In genomic region chr16:67702130-67702529, GRCh38 we compare ENCODE assay signal across 29 cellular contexts.
"Had no signal": no experiment of that assay in that cellular context is flagged by ENCODE, and none has a peak within 500 bp of the region (broad histone marks: within the 10 kb centered on the region; RNA-seq: fewer than 3 reads in every experiment).

No MANE protein-coding gene starts in this region.

- H3K4me1 ChIP-seq: colonic mucosa, gastroesophageal sphincter had no signal

- ATAC-seq: activated CD4-positive, alpha-beta T cell treated with anti-CD3 and anti-CD28 coated beads for 36 hours; activated CD8-positive, alpha-beta memory T cell treated with anti-CD3 and anti-CD28 coated beads, Interleukin-2, amount 10 ng/mL, durations not matched to agents 7 days and 5 days; activated naive CD8-positive, alpha-beta T cell treated with anti-CD3 and anti-CD28 coated beads, Interleukin-2, amount 50 U/mL, for 24 hours; body of pancreas; esophagus mucosa; foreskin keratinocyte; gastroesophageal sphincter had no signal

- H3K27ac ChIP-seq: body of pancreas, colonic mucosa, foreskin keratinocyte, gastroesophageal sphincter had no signal

- H3K36me3 ChIP-seq: adrenal gland, colonic mucosa had no signal

- DNase-seq: activated CD4-positive, alpha-beta memory T cell treated with anti-CD3 and anti-CD28 coated beads, Interleukin-2, amount 10 ng/mL, durations not matched to agents 7 days and 5 days; activated CD4-positive, alpha-beta T cell treated with anti-CD3 and anti-CD28 coated beads for 36 hours; activated CD4-positive, alpha-beta T cell treated with anti-CD3 and anti-CD28 coated beads, Interleukin-2, amount 10 ng/mL, durations not matched to agents 24 days and 14 days; activated CD4-positive, alpha-beta T cell treated with anti-CD3 and anti-CD28 coated beads, Interleukin-2, amount 50 U/mL, for 4 hours; activated CD4-positive, CD25-positive, alpha-beta regulatory T cell; activated CD4-positive, CD25-positive, alpha-beta regulatory T cell treated with anti-CD3 and anti-CD28 coated beads, Interleukin-2, amount 50 U/mL, for 72 hours; activated CD8-positive, alpha-beta memory T cell treated with anti-CD3 and anti-CD28 coated beads, Interleukin-2, amount 10 ng/mL, durations not matched to agents 7 days and 5 days; activated CD8-positive, alpha-beta memory T cell treated with anti-CD3 and anti-CD28 coated beads, Interleukin-2, amount 50 U/mL, for 4 hours; activated effector memory CD4-positive, alpha-beta T cell treated with anti-CD3 and anti-CD28 coated beads, Interleukin-2, amount 50 U/mL, for 16 hours; activated naive CD4-positive, alpha-beta T cell treated with anti-CD3 and anti-CD28 coated beads for 36 hours; activated naive CD8-positive, alpha-beta T cell treated with anti-CD3 and anti-CD28 coated beads for 36 hours; activated naive CD8-positive, alpha-beta T cell treated with anti-CD3 and anti-CD28 coated beads, Interleukin-2, amount 50 U/mL, for 24 hours; activated T-cell treated with anti-CD3 and anti-CD28 coated beads, Interleukin-2, amount 50 U/mL, for 1 hour; activated T-cell treated with anti-CD3 and anti-CD28 coated beads, Interleukin-2, amount 50 U/mL, for 48 hours; adrenal gland; amygdala; aorta; body of pancreas; caudate nucleus; colonic mucosa; effector CD8-positive, alpha-beta T cell; foreskin keratinocyte; head of caudate nucleus; T-helper 2 cell had no signal

- H3K9me3 ChIP-seq: adrenal gland, body of pancreas, colonic mucosa had no signal

- H3K27ac Mint-ChIP-seq: activated CD4-positive, alpha-beta memory T cell treated with anti-CD3 and anti-CD28 coated beads, Interleukin-2, amount 10 ng/mL, durations not matched to agents 7 days and 5 days; activated CD4-positive, alpha-beta T cell treated with anti-CD3 and anti-CD28 coated beads for 36 hours; activated CD4-positive, alpha-beta T cell treated with anti-CD3 and anti-CD28 coated beads, Interleukin-2, amount 10 ng/mL, durations not matched to agents 24 days and 14 days; activated CD8-positive, alpha-beta memory T cell treated with anti-CD3 and anti-CD28 coated beads, Interleukin-2, amount 10 ng/mL, durations not matched to agents 7 days and 5 days; activated naive CD4-positive, alpha-beta T cell treated with anti-CD3 and anti-CD28 coated beads for 36 hours; activated naive CD4-positive, alpha-beta T cell treated with anti-CD3 and anti-CD28 coated beads, Interleukin-2, amount 50 U/mL, for 24 hours; activated naive CD8-positive, alpha-beta T cell treated with anti-CD3 and anti-CD28 coated beads for 36 hours; activated naive CD8-positive, alpha-beta T cell treated with anti-CD3 and anti-CD28 coated beads, Interleukin-2, amount 50 U/mL, for 24 hours; activated T-helper 1 cell treated with anti-CD3 and anti-CD28 coated beads, Interleukin-12 subunit alpha, Interleukin-12 subunit beta, Interleukin-2, Interleukin-4 antibody, amounts not matched to agents 30 ng/mL and 10 ng/mL and 1 ng/mL, durations not matched to agents 14 hours and 24 hours and 36 hours; activated T-helper 2 cell treated with anti-CD3 and anti-CD28 coated beads, Interferon-gamma antibody, Interleukin-2, Interleukin-4, amounts not matched to agents 10 μg/mL and 5 μg/mL and 100 μg/mL, durations not matched to agents 14 hours and 24 hours and 36 hours had no signal

- H3K4me3 Mint-ChIP-seq: activated CD4-positive, alpha-beta memory T cell treated with anti-CD3 and anti-CD28 coated beads, Interleukin-2, amount 10 ng/mL, durations not matched to agents 7 days and 5 days; activated CD4-positive, alpha-beta T cell treated with anti-CD3 and anti-CD28 coated beads for 36 hours; activated CD4-positive, alpha-beta T cell treated with anti-CD3 and anti-CD28 coated beads, Interleukin-2, amount 10 ng/mL, durations not matched to agents 24 days and 14 days; activated CD8-positive, alpha-beta memory T cell treated with anti-CD3 and anti-CD28 coated beads, Interleukin-2, amount 10 ng/mL, durations not matched to agents 7 days and 5 days; activated naive CD4-positive, alpha-beta T cell treated with anti-CD3 and anti-CD28 coated beads for 36 hours; activated naive CD4-positive, alpha-beta T cell treated with anti-CD3 and anti-CD28 coated beads, Interleukin-2, amount 50 U/mL, for 24 hours; activated naive CD8-positive, alpha-beta T cell treated with anti-CD3 and anti-CD28 coated beads for 36 hours; activated naive CD8-positive, alpha-beta T cell treated with anti-CD3 and anti-CD28 coated beads, Interleukin-2, amount 50 U/mL, for 24 hours; activated T-helper 1 cell treated with anti-CD3 and anti-CD28 coated beads, Interleukin-12 subunit alpha, Interleukin-12 subunit beta, Interleukin-2, Interleukin-4 antibody, amounts not matched to agents 30 ng/mL and 10 ng/mL and 1 ng/mL, durations not matched to agents 14 hours and 24 hours and 36 hours had no signal

- H3K27me3 Mint-ChIP-seq: activated CD4-positive, alpha-beta memory T cell treated with anti-CD3 and anti-CD28 coated beads, Interleukin-2, amount 10 ng/mL, durations not matched to agents 7 days and 5 days; activated CD4-positive, alpha-beta T cell treated with anti-CD3 and anti-CD28 coated beads for 36 hours; activated CD4-positive, alpha-beta T cell treated with anti-CD3 and anti-CD28 coated beads, Interleukin-2, amount 10 ng/mL, durations not matched to agents 24 days and 14 days; activated CD8-positive, alpha-beta memory T cell treated with anti-CD3 and anti-CD28 coated beads, Interleukin-2, amount 10 ng/mL, durations not matched to agents 7 days and 5 days; activated naive CD4-positive, alpha-beta T cell treated with anti-CD3 and anti-CD28 coated beads, Interleukin-2, amount 50 U/mL, for 24 hours; activated naive CD8-positive, alpha-beta T cell treated with anti-CD3 and anti-CD28 coated beads for 36 hours; activated naive CD8-positive, alpha-beta T cell treated with anti-CD3 and anti-CD28 coated beads, Interleukin-2, amount 50 U/mL, for 24 hours had no signal

- H3K9me3 Mint-ChIP-seq: activated CD4-positive, alpha-beta T cell treated with anti-CD3 and anti-CD28 coated beads, Interleukin-2, amount 10 ng/mL, durations not matched to agents 24 days and 14 days; activated naive CD4-positive, alpha-beta T cell treated with anti-CD3 and anti-CD28 coated beads for 36 hours; activated naive CD4-positive, alpha-beta T cell treated with anti-CD3 and anti-CD28 coated beads, Interleukin-2, amount 50 U/mL, for 24 hours; activated T-helper 1 cell treated with anti-CD3 and anti-CD28 coated beads, Interleukin-12 subunit alpha, Interleukin-12 subunit beta, Interleukin-2, Interleukin-4 antibody, amounts not matched to agents 30 ng/mL and 10 ng/mL and 1 ng/mL, durations not matched to agents 14 hours and 24 hours and 36 hours; activated T-helper 2 cell treated with anti-CD3 and anti-CD28 coated beads, Interferon-gamma antibody, Interleukin-2, Interleukin-4, amounts not matched to agents 10 μg/mL and 5 μg/mL and 100 μg/mL, durations not matched to agents 14 hours and 24 hours and 36 hours had no signal

- H3K4me3 ChIP-seq: adrenal gland, body of pancreas, colonic mucosa, gastroesophageal sphincter had no signal

- H3K27me3 ChIP-seq: adrenal gland, body of pancreas, colonic mucosa, foreskin keratinocyte, gastroesophageal sphincter had no signal
